In genomic region chr17:80028030-80028429, GRCh38 we compare ENCODE assay signal across 15 cellular contexts. TPM values are rescaled to one million over a fixed set of nuclear protein-coding genes. Genes with fewer than 3 reads are reported as not detected.
DNase-seq lines count a peak whose midpoint lies in the region; ATAC-seq, FAIRE-seq and TF ChIP-seq lines count a peak whose summit lies in the region.
"Had no signal": no experiment of that assay in that cellular context is flagged by ENCODE, and none has a peak within 500 bp of the region (broad histone marks: within the 10 kb centered on the region; RNA-seq: fewer than 3 reads in every experiment).

No MANE protein-coding gene starts in this region.

- H3K36me3 Mint-ChIP-seq in CD4-positive, alpha-beta T cell (ENCODE audit: low read depth) = no peaks in the 10 kb centered on the region

- DNase-seq in NCI-H2171 treated with DMSO at 0.1 percent for 48 hours (lab: John Stamatoyannopoulos, UW) (peak; percentile 57), NCI-H2171 (lab: John Stamatoyannopoulos, UW) (no peak), NCI-H446 (lab: John Stamatoyannopoulos, UW) (peak; percentile 54 to 83), fibroblast of gingiva (ENCODE audit: low read depth) (peak; percentile 64), thyroid gland (peak; percentile 62 to 65), RCC 7860 (ENCODE audit: low spot score) (no peak)
- DNase-seq in CD4-positive, alpha-beta T cell = no peak
- DNase-seq: activated naive CD4-positive, alpha-beta T cell treated with anti-CD3 and anti-CD28 coated beads, Interleukin-2, amount 50 U/mL, for 16 hours; NCI-H510A treated with DMSO at 0.1 percent for 48 hours; T-helper 1 cell; trophoblast cell had no signal

- H3K9me3 Mint-ChIP-seq in CD4-positive, alpha-beta T cell = no peaks in the 10 kb centered on the region

- no peak for ATAC-seq in CD4-positive, alpha-beta T cell (ENCODE audit: poor library complexity)
- ATAC-seq in HG03354 (IDR thresholded peaks at IDR 0.05; ENCODE audit: poor library complexity, severe bottlenecking, unreplicated experiment) = no peak

- WGBS in thyroid gland, 2 donors = 34 to 44% methylated on average over 10 of the region's 10 CpGs

- peaks cover 36 to 57% of the 10 kb centered on the region in 2 donors for H3K4me1 ChIP-seq in thyroid gland

- no peaks in the 10 kb centered on the region for H3K4me1 Mint-ChIP-seq in CD4-positive, alpha-beta T cell (ENCODE audit: low read depth)

- H3K27me3 ChIP-seq in thyroid gland = no peaks in the 10 kb centered on the region
- H3K27me3 ChIP-seq in CD4-positive, alpha-beta T cell (ENCODE audit: control insufficient read depth, insufficient read depth, low read length) = no peaks in the 10 kb centered on the region
- H3K27me3 ChIP-seq: cardiac muscle cell had no signal

- POLR2A ChIA-PET in CD4-positive, alpha-beta T cell (lab: Charles Lee) = no interaction called here

- H3K36me3 ChIP-seq in thyroid gland = no peaks in the 10 kb centered on the region
- H3K36me3 ChIP-seq: cardiac muscle cell had no signal

- no peak for TF ChIP-seq CTCF in thyroid gland (IDR thresholded peaks at IDR 0.05)
- no peak for TF ChIP-seq CTCF in CD4-positive, alpha-beta T cell (IDR thresholded peaks at IDR 0.05)

- no peak for TF ChIP-seq POLR2A in thyroid gland (IDR thresholded peaks at IDR 0.05)

- no peaks in the 10 kb centered on the region for H3K27me3 Mint-ChIP-seq in CD4-positive, alpha-beta T cell

- H3K4me3 Mint-ChIP-seq in CD4-positive, alpha-beta T cell = no peak overlapping the region

- H3K27ac Mint-ChIP-seq in CD4-positive, alpha-beta T cell = no peak overlapping the region

- FAIRE-seq in RCC 7860 (lab: Jason Lieb, UNC) = no peak
- FAIRE-seq: A204.1, GM19239 had no signal

- H3K9me3 ChIP-seq in thyroid gland = no peaks in the 10 kb centered on the region
- no peaks in the 10 kb centered on the region for H3K9me3 ChIP-seq in CD4-positive, alpha-beta T cell (ENCODE audit: control insufficient read depth, low read length)

- intact Hi-C loops in thyroid gland (cut with DNase I) = no loop called here
- intact Hi-C loops in CD4-positive, alpha-beta T cell (cut with DNase I, micrococcal nuclease) = no loop called here

- H3K4me3 ChIP-seq in thyroid gland (replicated peaks in 1 of 3) = no peak overlapping the region
- H3K4me3 ChIP-seq: cardiac muscle cell had no signal

- peak overlapping the region; percentile 72 to 80 (median 76) for H3K27ac ChIP-seq in thyroid gland
- H3K27ac ChIP-seq in CD4-positive, alpha-beta T cell (ENCODE audit: low read depth, low read length) = no peak overlapping the region
- H3K27ac ChIP-seq: cardiac muscle cell had no signal

- CTCF ChIA-PET in CD4-positive, alpha-beta T cell (lab: Charles Lee) = no interaction called here

RNA-seq across cellular contexts. Expression of gene TBC1D16, which starts 7.6 kb away (rescaled TPM):
- 10 to 100 TPM; 25.4 to 32.2 (median 29.8) TPM for total RNA-seq in thyroid gland
- 1 to 10 TPM; 1.9 to 2.5 TPM for total RNA-seq in CD4-positive, alpha-beta T cell

RNA-seq across cellular contexts. Expression of gene CCDC40, which starts 8.4 kb away (rescaled TPM):
- 10 to 100 TPM in 2 of 4 donors, 1 to 10 TPM in 2; 6.7 to 17.3 (median 9.4) TPM for total RNA-seq in thyroid gland
- under 1 TPM; 0.64 to 0.77 TPM for total RNA-seq in CD4-positive, alpha-beta T cell

Comparison
In these comparisons a context has a peak if more than half of its experiments do, and no peak if none do; other contexts are left out.
1. DNase-seq: peak in NCI-H2171 treated with DMSO at 0.1 percent for 48 hours (single experiment), NCI-H446 (2 of 2), fibroblast of gingiva (single experiment) and thyroid gland (2 of 2); none in NCI-H2171 (single experiment), CD4-positive, alpha-beta T cell (0 of 10) and RCC 7860 (single experiment).
2. RNA of gene TBC1D16, which starts 7.6 kb away (total RNA-seq): 25.4 to 32.2 TPM in thyroid gland; 1.9 to 2.5 TPM in CD4-positive, alpha-beta T cell; every median in the first group is over 4 times any median in the second.
3. RNA of gene CCDC40, which starts 8.4 kb away (total RNA-seq): 6.7 to 17.3 TPM in thyroid gland; 0.64 to 0.77 TPM in CD4-positive, alpha-beta T cell; every median in the first group is over 4 times any median in the second.